In the genomic region with DNA sequence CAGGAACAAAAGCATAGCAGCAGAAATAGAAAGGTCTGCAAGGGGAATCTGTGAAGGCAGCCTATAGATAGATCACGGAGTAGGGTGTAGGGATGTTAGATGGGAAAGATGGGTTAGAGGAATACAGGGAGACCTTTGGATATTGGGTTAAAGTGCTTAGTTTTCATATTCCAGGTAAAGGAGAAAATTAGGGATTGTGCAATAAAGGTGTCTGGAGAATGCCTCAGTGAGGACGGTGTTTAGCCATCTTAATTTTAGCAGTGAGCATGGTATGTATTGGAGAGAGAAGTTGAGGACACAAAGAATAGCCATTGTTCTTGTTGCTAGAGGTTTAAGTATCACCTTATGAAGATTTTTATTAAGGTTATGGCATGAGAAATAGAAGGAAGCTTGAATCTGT, we compare ENCODE assay signal across 4 cellular contexts.
TF ChIP-seq lines count a peak whose summit lies in the region.

No MANE protein-coding gene starts in this region.

TF ChIP-seq in HepG2, 621 proteins besides CTCF, POLR2A, EP300 and RAD21:
- TF ChIP-seq ZNF331 (CRISPR knock-in tag; IDR thresholded peaks at IDR 0.05): no peak
- TF ChIP-seq CEBPB (IDR thresholded peaks at IDR 0.05; ENCODE audit: borderline replicate concordance, low read depth, low read length): peak; percentile 68; the same call in 1 of the 2 replicates

TF ChIP-seq in GM23338, 12 proteins besides CTCF, POLR2A, EP300 and RAD21 (continues in another document):
- TF ChIP-seq, protein P1, sequence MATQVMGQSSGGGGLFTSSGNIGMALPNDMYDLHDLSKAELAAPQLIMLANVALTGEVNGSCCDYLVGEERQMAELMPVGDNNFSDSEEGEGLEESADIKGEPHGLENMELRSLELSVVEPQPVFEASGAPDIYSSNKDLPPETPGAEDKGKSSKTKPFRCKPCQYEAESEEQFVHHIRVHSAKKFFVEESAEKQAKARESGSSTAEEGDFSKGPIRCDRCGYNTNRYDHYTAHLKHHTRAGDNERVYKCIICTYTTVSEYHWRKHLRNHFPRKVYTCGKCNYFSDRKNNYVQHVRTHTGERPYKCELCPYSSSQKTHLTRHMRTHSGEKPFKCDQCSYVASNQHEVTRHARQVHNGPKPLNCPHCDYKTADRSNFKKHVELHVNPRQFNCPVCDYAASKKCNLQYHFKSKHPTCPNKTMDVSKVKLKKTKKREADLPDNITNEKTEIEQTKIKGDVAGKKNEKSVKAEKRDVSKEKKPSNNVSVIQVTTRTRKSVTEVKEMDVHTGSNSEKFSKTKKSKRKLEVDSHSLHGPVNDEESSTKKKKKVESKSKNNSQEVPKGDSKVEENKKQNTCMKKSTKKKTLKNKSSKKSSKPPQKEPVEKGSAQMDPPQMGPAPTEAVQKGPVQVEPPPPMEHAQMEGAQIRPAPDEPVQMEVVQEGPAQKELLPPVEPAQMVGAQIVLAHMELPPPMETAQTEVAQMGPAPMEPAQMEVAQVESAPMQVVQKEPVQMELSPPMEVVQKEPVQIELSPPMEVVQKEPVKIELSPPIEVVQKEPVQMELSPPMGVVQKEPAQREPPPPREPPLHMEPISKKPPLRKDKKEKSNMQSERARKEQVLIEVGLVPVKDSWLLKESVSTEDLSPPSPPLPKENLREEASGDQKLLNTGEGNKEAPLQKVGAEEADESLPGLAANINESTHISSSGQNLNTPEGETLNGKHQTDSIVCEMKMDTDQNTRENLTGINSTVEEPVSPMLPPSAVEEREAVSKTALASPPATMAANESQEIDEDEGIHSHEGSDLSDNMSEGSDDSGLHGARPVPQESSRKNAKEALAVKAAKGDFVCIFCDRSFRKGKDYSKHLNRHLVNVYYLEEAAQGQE (IDR thresholded peaks at IDR 0.05; ENCODE audit: unreplicated experiment): no peak
- no peak for TF ChIP-seq EZH2phosphoT487 (IDR thresholded peaks at IDR 0.05; ENCODE audit: unreplicated experiment)
- TF ChIP-seq, protein P2, sequence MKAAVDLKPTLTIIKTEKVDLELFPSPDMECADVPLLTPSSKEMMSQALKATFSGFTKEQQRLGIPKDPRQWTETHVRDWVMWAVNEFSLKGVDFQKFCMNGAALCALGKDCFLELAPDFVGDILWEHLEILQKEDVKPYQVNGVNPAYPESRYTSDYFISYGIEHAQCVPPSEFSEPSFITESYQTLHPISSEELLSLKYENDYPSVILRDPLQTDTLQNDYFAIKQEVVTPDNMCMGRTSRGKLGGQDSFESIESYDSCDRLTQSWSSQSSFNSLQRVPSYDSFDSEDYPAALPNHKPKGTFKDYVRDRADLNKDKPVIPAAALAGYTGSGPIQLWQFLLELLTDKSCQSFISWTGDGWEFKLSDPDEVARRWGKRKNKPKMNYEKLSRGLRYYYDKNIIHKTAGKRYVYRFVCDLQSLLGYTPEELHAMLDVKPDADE (IDR thresholded peaks at IDR 0.05): no peak
- no peak for TF ChIP-seq JUNB (IDR thresholded peaks at IDR 0.05; ENCODE audit: unreplicated experiment)
- no peak for TF ChIP-seq ZNF331 (CRISPR knock-in tag; IDR thresholded peaks at IDR 0.05; ENCODE audit: low read depth)
- TF ChIP-seq NANOG (IDR thresholded peaks at IDR 0.05; ENCODE audit: borderline replicate concordance): no peak
- TF ChIP-seq ZNF114 (CRISPR knock-in tag; IDR thresholded peaks at IDR 0.05): no peak
- TF ChIP-seq STAT1 (IDR thresholded peaks at IDR 0.05; ENCODE audit: unreplicated experiment): no peak
- no peak for TF ChIP-seq CREB1 (CRISPR knock-in tag; IDR thresholded peaks at IDR 0.05; ENCODE audit: low read depth)

TF ChIP-seq in K562, 482 proteins besides CTCF, POLR2A, EP300 and RAD21:
- no peak for TF ChIP-seq ZNF408 (CRISPR knock-in tag; IDR thresholded peaks at IDR 0.05; ENCODE audit: low read depth)
- no peak for TF ChIP-seq PHF20 (IDR thresholded peaks at IDR 0.05; ENCODE audit: partially characterized antibody)
- TF ChIP-seq CEBPB (tag; IDR thresholded peaks at IDR 0.05): peak; percentile 41

TF ChIP-seq in WTC11, 78 proteins besides CTCF, POLR2A, EP300 and RAD21:
- no peak for TF ChIP-seq ELF4 (CRISPR knock-in tag; IDR thresholded peaks at IDR 0.05; ENCODE audit: low read depth)
- TF ChIP-seq, protein P3, sequence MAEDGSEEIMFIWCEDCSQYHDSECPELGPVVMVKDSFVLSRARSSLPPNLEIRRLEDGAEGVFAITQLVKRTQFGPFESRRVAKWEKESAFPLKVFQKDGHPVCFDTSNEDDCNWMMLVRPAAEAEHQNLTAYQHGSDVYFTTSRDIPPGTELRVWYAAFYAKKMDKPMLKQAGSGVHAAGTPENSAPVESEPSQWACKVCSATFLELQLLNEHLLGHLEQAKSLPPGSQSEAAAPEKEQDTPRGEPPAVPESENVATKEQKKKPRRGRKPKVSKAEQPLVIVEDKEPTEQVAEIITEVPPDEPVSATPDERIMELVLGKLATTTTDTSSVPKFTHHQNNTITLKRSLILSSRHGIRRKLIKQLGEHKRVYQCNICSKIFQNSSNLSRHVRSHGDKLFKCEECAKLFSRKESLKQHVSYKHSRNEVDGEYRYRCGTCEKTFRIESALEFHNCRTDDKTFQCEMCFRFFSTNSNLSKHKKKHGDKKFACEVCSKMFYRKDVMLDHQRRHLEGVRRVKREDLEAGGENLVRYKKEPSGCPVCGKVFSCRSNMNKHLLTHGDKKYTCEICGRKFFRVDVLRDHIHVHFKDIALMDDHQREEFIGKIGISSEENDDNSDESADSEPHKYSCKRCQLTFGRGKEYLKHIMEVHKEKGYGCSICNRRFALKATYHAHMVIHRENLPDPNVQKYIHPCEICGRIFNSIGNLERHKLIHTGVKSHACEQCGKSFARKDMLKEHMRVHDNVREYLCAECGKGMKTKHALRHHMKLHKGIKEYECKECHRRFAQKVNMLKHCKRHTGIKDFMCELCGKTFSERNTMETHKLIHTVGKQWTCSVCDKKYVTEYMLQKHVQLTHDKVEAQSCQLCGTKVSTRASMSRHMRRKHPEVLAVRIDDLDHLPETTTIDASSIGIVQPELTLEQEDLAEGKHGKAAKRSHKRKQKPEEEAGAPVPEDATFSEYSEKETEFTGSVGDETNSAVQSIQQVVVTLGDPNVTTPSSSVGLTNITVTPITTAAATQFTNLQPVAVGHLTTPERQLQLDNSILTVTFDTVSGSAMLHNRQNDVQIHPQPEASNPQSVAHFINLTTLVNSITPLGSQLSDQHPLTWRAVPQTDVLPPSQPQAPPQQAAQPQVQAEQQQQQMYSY (CRISPR knock-in tag; IDR thresholded peaks at IDR 0.05): no peak
- TF ChIP-seq ATF1 (CRISPR knock-in tag; IDR thresholded peaks at IDR 0.05): no peak
- TF ChIP-seq, protein P4, sequence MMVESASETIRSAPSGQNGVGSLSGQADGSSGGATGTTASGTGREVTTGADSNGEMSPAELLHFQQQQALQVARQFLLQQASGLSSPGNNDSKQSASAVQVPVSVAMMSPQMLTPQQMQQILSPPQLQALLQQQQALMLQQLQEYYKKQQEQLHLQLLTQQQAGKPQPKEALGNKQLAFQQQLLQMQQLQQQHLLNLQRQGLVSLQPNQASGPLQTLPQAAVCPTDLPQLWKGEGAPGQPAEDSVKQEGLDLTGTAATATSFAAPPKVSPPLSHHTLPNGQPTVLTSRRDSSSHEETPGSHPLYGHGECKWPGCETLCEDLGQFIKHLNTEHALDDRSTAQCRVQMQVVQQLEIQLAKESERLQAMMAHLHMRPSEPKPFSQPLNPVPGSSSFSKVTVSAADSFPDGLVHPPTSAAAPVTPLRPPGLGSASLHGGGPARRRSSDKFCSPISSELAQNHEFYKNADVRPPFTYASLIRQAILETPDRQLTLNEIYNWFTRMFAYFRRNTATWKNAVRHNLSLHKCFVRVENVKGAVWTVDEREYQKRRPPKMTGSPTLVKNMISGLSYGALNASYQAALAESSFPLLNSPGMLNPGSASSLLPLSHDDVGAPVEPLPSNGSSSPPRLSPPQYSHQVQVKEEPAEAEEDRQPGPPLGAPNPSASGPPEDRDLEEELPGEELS (CRISPR knock-in tag; IDR thresholded peaks at IDR 0.05): no peak
